ENCODE assay signal across 10 cellular contexts in genomic region chr3:128276577-128277183, GRCh38.
"Had no signal": no experiment of that assay in that cellular context is flagged by ENCODE, and none has a peak within 500 bp of the region (broad histone marks: within the 10 kb centered on the region; RNA-seq: fewer than 3 reads in every experiment).

No MANE protein-coding gene starts in this region.

- H3K9me3 ChIP-seq: heart left ventricle, stomach, tibial artery had no signal

- H3K4me3 ChIP-seq: heart left ventricle, stomach, tibial artery had no signal

- H3K36me3 ChIP-seq: brain microvascular endothelial cell had no signal

- H3K27me3 ChIP-seq: brain microvascular endothelial cell, heart left ventricle, stomach, tibial artery had no signal

- DNase-seq: activated CD4-positive, alpha-beta T cell treated with anti-CD3 and anti-CD28 coated beads, Interleukin-2, amount 10 ng/mL, durations not matched to agents 7 days and 5 days; activated effector memory CD4-positive, alpha-beta T cell treated with anti-CD3 and anti-CD28 coated beads, Interleukin-2, amount 50 U/mL, for 16 hours; activated T-cell treated with anti-CD3 and anti-CD28 coated beads, Interleukin-2, amount 50 U/mL, for 1 hour; brain microvascular endothelial cell; heart left ventricle; retina; small intestine; stomach had no signal

- ATAC-seq: heart left ventricle, WTC11 had no signal

- H3K27ac ChIP-seq: brain microvascular endothelial cell, heart left ventricle, stomach, tibial artery had no signal
